1 cellular context compared by ENCODE assay signal in the genomic region with DNA sequence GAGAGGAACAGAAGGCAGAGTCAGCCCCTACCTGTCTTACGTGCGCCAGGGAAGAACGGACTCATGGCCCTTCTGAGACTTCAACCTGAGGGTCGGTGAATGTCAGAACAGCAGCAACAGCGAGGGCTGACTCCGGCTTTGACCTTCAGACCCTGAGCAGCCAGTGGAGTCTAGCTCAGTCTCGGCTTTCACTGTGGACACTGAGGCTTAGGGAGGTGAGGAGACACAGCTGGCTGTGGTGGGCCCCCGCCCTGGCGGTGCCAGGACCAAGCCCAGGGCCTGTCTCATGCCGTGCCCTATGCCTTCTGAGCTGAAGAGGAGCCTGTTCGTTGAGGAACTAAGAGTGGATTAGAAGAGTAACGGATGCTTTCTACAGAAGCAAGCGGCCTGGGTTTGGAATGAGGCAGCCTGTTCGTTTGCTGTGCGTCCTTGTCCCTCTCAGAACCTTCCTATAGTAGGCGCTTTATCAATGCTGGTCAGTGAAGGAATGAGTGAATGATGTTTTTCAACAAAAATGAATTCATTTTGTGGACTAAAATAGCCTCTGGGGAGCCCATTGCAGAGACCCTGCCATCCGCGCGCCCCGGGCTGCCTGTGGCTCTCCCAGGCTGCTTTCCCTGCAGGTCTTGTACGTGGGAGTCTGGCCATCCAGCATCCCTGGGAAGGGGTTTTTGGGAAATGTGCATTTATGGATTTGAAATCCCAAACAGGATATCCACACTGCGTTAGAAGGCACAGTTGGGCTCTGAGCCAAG.
TF ChIP-seq lines count a peak whose summit lies in the region.

No MANE protein-coding gene starts in this region.

TF ChIP-seq in HepG2, 621 proteins besides CTCF, POLR2A, EP300 and RAD21 (continued from another document):
- TF ChIP-seq, protein P1, sequence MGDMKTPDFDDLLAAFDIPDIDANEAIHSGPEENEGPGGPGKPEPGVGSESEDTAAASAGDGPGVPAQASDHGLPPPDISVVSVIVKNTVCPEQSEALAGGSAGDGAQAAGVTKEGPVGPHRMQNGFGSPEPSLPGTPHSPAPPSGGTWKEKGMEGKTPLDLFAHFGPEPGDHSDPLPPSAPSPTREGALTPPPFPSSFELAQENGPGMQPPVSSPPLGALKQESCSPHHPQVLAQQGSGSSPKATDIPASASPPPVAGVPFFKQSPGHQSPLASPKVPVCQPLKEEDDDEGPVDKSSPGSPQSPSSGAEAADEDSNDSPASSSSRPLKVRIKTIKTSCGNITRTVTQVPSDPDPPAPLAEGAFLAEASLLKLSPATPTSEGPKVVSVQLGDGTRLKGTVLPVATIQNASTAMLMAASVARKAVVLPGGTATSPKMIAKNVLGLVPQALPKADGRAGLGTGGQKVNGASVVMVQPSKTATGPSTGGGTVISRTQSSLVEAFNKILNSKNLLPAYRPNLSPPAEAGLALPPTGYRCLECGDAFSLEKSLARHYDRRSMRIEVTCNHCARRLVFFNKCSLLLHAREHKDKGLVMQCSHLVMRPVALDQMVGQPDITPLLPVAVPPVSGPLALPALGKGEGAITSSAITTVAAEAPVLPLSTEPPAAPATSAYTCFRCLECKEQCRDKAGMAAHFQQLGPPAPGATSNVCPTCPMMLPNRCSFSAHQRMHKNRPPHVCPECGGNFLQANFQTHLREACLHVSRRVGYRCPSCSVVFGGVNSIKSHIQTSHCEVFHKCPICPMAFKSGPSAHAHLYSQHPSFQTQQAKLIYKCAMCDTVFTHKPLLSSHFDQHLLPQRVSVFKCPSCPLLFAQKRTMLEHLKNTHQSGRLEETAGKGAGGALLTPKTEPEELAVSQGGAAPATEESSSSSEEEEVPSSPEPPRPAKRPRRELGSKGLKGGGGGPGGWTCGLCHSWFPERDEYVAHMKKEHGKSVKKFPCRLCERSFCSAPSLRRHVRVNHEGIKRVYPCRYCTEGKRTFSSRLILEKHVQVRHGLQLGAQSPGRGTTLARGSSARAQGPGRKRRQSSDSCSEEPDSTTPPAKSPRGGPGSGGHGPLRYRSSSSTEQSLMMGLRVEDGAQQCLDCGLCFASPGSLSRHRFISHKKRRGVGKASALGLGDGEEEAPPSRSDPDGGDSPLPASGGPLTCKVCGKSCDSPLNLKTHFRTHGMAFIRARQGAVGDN (CRISPR knock-in tag; IDR thresholded peaks at IDR 0.05), result peak; percentile 52
- TF ChIP-seq, protein P2, sequence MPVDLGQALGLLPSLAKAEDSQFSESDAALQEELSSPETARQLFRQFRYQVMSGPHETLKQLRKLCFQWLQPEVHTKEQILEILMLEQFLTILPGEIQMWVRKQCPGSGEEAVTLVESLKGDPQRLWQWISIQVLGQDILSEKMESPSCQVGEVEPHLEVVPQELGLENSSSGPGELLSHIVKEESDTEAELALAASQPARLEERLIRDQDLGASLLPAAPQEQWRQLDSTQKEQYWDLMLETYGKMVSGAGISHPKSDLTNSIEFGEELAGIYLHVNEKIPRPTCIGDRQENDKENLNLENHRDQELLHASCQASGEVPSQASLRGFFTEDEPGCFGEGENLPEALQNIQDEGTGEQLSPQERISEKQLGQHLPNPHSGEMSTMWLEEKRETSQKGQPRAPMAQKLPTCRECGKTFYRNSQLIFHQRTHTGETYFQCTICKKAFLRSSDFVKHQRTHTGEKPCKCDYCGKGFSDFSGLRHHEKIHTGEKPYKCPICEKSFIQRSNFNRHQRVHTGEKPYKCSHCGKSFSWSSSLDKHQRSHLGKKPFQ (CRISPR knock-in tag; IDR thresholded peaks at IDR 0.05; ENCODE audit: insufficient replicate concordance), result no peak
- TF ChIP-seq ZNF441 (CRISPR knock-in tag; IDR thresholded peaks at IDR 0.05; ENCODE audit: borderline replicate concordance) (0 out of 2 replicates have a peak, but pooled peaks have one; percentile 23), TEAD3 (CRISPR knock-in tag; optimal IDR thresholded peaks at IDR 0.05; ENCODE audit: borderline replicate concordance) (no peak), FOSL2 (CRISPR knock-in tag; IDR thresholded peaks at IDR 0.05) (no peak), TBX2 (CRISPR knock-in tag; IDR thresholded peaks at IDR 0.05; ENCODE audit: borderline replicate concordance) (no peak)
- TF ChIP-seq, protein P3, sequence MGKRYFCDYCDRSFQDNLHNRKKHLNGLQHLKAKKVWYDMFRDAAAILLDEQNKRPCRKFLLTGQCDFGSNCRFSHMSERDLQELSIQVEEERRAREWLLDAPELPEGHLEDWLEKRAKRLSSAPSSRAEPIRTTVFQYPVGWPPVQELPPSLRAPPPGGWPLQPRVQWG (CRISPR knock-in tag; IDR thresholded peaks at IDR 0.05; ENCODE audit: borderline replicate concordance, low read depth), result no peak
